8 cellular contexts compared by ENCODE assay signal in the genomic region with DNA sequence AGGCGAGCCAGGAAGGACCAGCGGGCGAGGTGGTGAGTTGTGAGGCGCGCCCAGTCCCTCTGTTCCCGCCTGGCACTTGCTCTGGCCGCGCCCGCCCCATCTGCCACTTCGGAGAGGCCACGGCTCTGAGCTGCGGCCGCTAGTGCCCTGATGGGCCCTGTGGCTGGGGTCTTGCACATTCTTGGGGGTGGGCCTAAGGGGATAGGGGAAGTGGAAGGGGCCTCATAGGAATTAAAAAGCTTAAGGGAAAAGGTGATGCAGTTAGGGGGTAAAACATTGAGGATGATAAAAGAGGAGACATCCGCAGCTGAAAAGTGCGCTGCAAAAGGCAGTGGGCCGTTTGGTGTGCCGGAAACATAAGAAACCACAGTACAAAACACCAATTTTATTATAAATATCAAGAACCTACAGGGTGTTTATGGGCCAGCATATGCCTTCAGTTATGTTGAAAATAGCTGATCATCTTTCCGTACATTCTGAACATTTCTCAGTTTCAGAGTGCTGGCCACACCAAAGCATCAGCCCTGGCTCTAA. TPM values are rescaled to one million over a fixed set of nuclear protein-coding genes. Genes with fewer than 3 reads are reported as not detected.
DNase-seq lines count a peak whose midpoint lies in the region; ATAC-seq, FAIRE-seq and TF ChIP-seq lines count a peak whose summit lies in the region.

No MANE protein-coding gene starts in this region.

- BruUV-seq in OCI-LY7 (replicated peaks; lab: Mats Ljungman, UMichigan) = TSS peak; percentile 88
- BruUV-seq in endothelial cell of umbilical vein (replicated peaks; lab: Mats Ljungman, UMichigan) = no TSS peak

- H4K20me1 ChIP-seq in OCI-LY7 (ENCODE audit: insufficient read depth, low read length) (no peaks in the 10 kb centered on the region), endothelial cell of umbilical vein (replicated peaks; ENCODE audit: control insufficient read depth, extremely low read depth, insufficient read depth, low read length) (no peaks in the 10 kb centered on the region)

- CTCF ChIA-PET in OCI-LY7 (lab: Charles Lee; ENCODE audit: unreplicated experiment) (interaction anchor here (0.6 to 1.9 kb wide), 4 partner anchors 9 to 103 kb away, joined by 4 to 6 read pairs (median 6); partner anchors contain the start of genes PSMB9 and TAP1), endothelial cell of umbilical vein (lab: Charles Lee) (interaction anchor here (1.4 to 11.0 kb wide), 4 partner anchors 9 to 144 kb away, joined by 3 to 397 read pairs (median 14); partner anchors contain the start of genes PSMB9 and TAP1)

- TF ChIP-seq CTCF in OCI-LY7 (conservative IDR thresholded peaks at IDR 0.05; ENCODE audit: low read length) = no peak
- no peak for TF ChIP-seq CTCF in endothelial cell of umbilical vein (IDR thresholded peaks at IDR 0.05; ENCODE audit: extremely low read depth in 1 of 2, insufficient read depth in 1 of 2, low read depth in 1 of 2, low read length in 2 of 2)
- TF ChIP-seq CTCF in progenitor cell of endocrine pancreas (IDR thresholded peaks at IDR 0.05; ENCODE audit: unreplicated experiment) = no peak

- H3K9ac ChIP-seq in endothelial cell of umbilical vein (replicated peaks; ENCODE audit: extremely low read depth, insufficient read depth, low read length) = no peak overlapping the region

- H3K9me3 ChIP-seq in OCI-LY7 (ENCODE audit: low read length) (no peaks in the 10 kb centered on the region), endothelial cell of umbilical vein (replicated peaks; ENCODE audit: control insufficient read depth, insufficient read depth, low read length) (no peaks in the 10 kb centered on the region)

- H3K4me3 ChIP-seq in OCI-LY7 (ENCODE audit: low read depth, low read length, poor library complexity, severe bottlenecking) = peak overlapping the region; percentile 77
- no peak overlapping the region for H3K4me3 ChIP-seq in endothelial cell of umbilical vein (replicated peaks in 1 of 3; ENCODE audit: insufficient read depth in 1 of 3, low read depth in 1 of 3, low read length in 3 of 3)

- intact Hi-C loops in OCI-LY7 (cut with micrococcal nuclease; ENCODE audit: unreplicated experiment) = loop anchor here (1.0 to 5.0 kb wide), 5 partner anchors 9 to 127 kb away; partner anchors contain the start of genes HLA-DOB and PSMB9
- intact Hi-C loops in endothelial cell of umbilical vein (cut with micrococcal nuclease) = loop anchor here (1.0 to 5.0 kb wide), 2 partner anchors 8 to 127 kb away; partner anchors contain the start of gene TAP1

- H3K9me3 Mint-ChIP-seq in progenitor cell of endocrine pancreas (ENCODE audit: low read depth) = no peaks in the 10 kb centered on the region

- no peak for DNase-seq in OCI-LY7 (ENCODE audit: low spot score)
- DNase-seq in endothelial cell of umbilical vein (ENCODE audit: low read depth, low spot score) = no peak
- DNase-seq in progenitor cell of endocrine pancreas (ENCODE audit: low spot score, unreplicated experiment) = no peak
- DNase-seq in occipital lobe (lab: John Stamatoyannopoulos, UW) = no peak
- DNase-seq in SHP77 (lab: John Stamatoyannopoulos, UW) = no peak

- H2AFZ ChIP-seq in OCI-LY7 (ENCODE audit: low read length) = no peak overlapping the region
- H2AFZ ChIP-seq in endothelial cell of umbilical vein (ENCODE audit: low read depth, low read length) = peak overlapping the region; percentile 11

- POLR2A ChIA-PET in OCI-LY7 (lab: Charles Lee) = interaction anchor here (0.6 to 3.7 kb wide), 13 partner anchors 12 to 315 kb away, joined by 3 to 88 read pairs (median 4); partner anchors contain the start of genes HLA-DPA1, HLA-DRB5, PSMB9 and TAP1
- POLR2A ChIA-PET in endothelial cell of umbilical vein (lab: Charles Lee) = interaction anchor here (1.2 kb wide), 1 partner anchor 127 kb away, joined by 4 read pairs; no protein-coding TSS in a partner anchor

- H3K27me3 Mint-ChIP-seq in progenitor cell of endocrine pancreas = peaks cover 94% of the 10 kb centered on the region

- peaks cover 78% of the 10 kb centered on the region for H3K36me3 ChIP-seq in OCI-LY7 (ENCODE audit: insufficient read depth, low read length)
- H3K36me3 ChIP-seq in endothelial cell of umbilical vein (ENCODE audit: control insufficient read depth in 2 of 2, extremely low read depth in 1 of 2, insufficient read depth in 2 of 2, low read length in 2 of 2) = no peaks in the 10 kb centered on the region

- H3K27ac ChIP-seq in OCI-LY7 (ENCODE audit: low read depth, low read length, poor library complexity, severe bottlenecking) = peak overlapping the region; percentile 88
- no peak overlapping the region for H3K27ac ChIP-seq in endothelial cell of umbilical vein (ENCODE audit: insufficient read depth, low read depth, low read length)

- H3K27ac Mint-ChIP-seq in progenitor cell of endocrine pancreas = peak overlapping the region; percentile 73

- H3K27me3 ChIP-seq in endothelial cell of umbilical vein (ENCODE audit: control insufficient read depth in 2 of 2, insufficient read depth in 2 of 2, low read length in 2 of 2) = no peaks in the 10 kb centered on the region

- H3K9me2 ChIP-seq in OCI-LY7 (ENCODE audit: insufficient read depth, low read length) = no peaks in the 10 kb centered on the region

- peak overlapping the region; percentile 79 for H3K4me3 Mint-ChIP-seq in progenitor cell of endocrine pancreas (ENCODE audit: low read depth)

- H3K4me2 ChIP-seq in OCI-LY7 (ENCODE audit: low read length) (peak overlapping the region; percentile 90), endothelial cell of umbilical vein (ENCODE audit: insufficient read depth, low read length) (peak overlapping the region; percentile 73)

- no peak for ATAC-seq in GM21381 (IDR thresholded peaks at IDR 0.05; ENCODE audit: unreplicated experiment)
- no peak for ATAC-seq in GM18519 (IDR thresholded peaks at IDR 0.05; ENCODE audit: low FRiP score, unreplicated experiment)

- peaks cover 8% of the 10 kb centered on the region for H3K4me1 Mint-ChIP-seq in progenitor cell of endocrine pancreas (ENCODE audit: low read depth)

- dilution Hi-C loops in endothelial cell of umbilical vein (cut with MboI; ENCODE audit: extremely low pct_ligation_motif_present, low sequenced_read_pairs) = no loop called here

- H3K79me2 ChIP-seq in OCI-LY7 (ENCODE audit: insufficient read depth, low read depth, low read length) (peaks cover 42% of the 10 kb centered on the region), endothelial cell of umbilical vein (ENCODE audit: control insufficient read depth, insufficient read depth, low read length) (no peaks in the 10 kb centered on the region)

- no peaks in the 10 kb centered on the region for H3K9me1 ChIP-seq in endothelial cell of umbilical vein (replicated peaks; ENCODE audit: control insufficient read depth, extremely low read depth, insufficient read depth, low read length)

- no peak for FAIRE-seq in endothelial cell of umbilical vein (lab: Jason Lieb, UNC)

- TF ChIP-seq POLR2A in GM10847 (IDR thresholded peaks at IDR 0.05; ENCODE audit: extremely low read depth, insufficient read length) (peak; percentile 91), endothelial cell of umbilical vein (IDR thresholded peaks at IDR 0.05; ENCODE audit: low read depth, low read length) (no peak)

- peaks cover 55% of the 10 kb centered on the region for H3K4me1 ChIP-seq in OCI-LY7 (ENCODE audit: insufficient read depth, low read length, poor library complexity, severe bottlenecking)
- peaks cover 5% of the 10 kb centered on the region for H3K4me1 ChIP-seq in endothelial cell of umbilical vein (ENCODE audit: control insufficient read depth, extremely low read depth, insufficient read depth, low read length)

- H3K36me3 Mint-ChIP-seq in progenitor cell of endocrine pancreas (ENCODE audit: insufficient read depth) = no peaks in the 10 kb centered on the region

RNA-seq across cellular contexts. Expression of gene PSMB8, which starts 1.1 kb away (rescaled TPM):
- 142 and 164 TPM in 2 replicates for total RNA-seq in OCI-LY7 (2014; rRNA removed; shearing (Covaris generic))
- total RNA-seq in OCI-LY7 (2022) (194 and 216 TPM in 2 replicates), endothelial cell of umbilical vein (25.7 and 40.1 TPM in 2 replicates), progenitor cell of endocrine pancreas (0.29 TPM in 1 of 2 replicates, not detected in the other), occipital lobe (5.3 TPM)
- 41.3 and 49.4 TPM in 2 replicates for polyA plus RNA-seq in endothelial cell of umbilical vein
- 37.0 and 39.6 TPM in 2 replicates for polyA plus RNA-seq in endothelial cell of umbilical vein (2011; cell fraction: cytosol; rRNA removed)
- 20.6 and 22.3 TPM in 2 replicates for polyA plus RNA-seq in endothelial cell of umbilical vein (2011; cell fraction: nucleus; rRNA removed)
- polyA plus RNA-seq in endothelial cell of umbilical vein (2012) = 36.6 and 45.7 TPM in 2 replicates
- 17.2 and 20.8 TPM in 2 replicates for polyA minus RNA-seq in endothelial cell of umbilical vein
- 32.6 TPM for polyA minus RNA-seq in endothelial cell of umbilical vein (2011; cell fraction: cytosol; rRNA and poly(A)+ RNA removed)
- 2.9 and 3.8 TPM in 2 replicates for polyA minus RNA-seq in endothelial cell of umbilical vein (2011; cell fraction: nucleus; rRNA and poly(A)+ RNA removed)

RNA-seq across cellular contexts. Expression of gene TAP2, which starts 6.4 kb away (rescaled TPM):
- total RNA-seq in OCI-LY7 (2014; rRNA removed; shearing (Covaris generic)) = 90.9 and 96.4 TPM in 2 replicates
- 108 and 132 TPM in 2 replicates for total RNA-seq in OCI-LY7 (2022)
- 49.7 and 57.8 TPM in 2 replicates for total RNA-seq in endothelial cell of umbilical vein
- 14.1 and 18.4 TPM in 2 replicates for polyA plus RNA-seq in endothelial cell of umbilical vein
- 14.8 and 16.1 TPM in 2 replicates for polyA plus RNA-seq in endothelial cell of umbilical vein (2011; cell fraction: cytosol; rRNA removed)
- 36.5 and 42.1 TPM in 2 replicates for polyA plus RNA-seq in endothelial cell of umbilical vein (2011; cell fraction: nucleus; rRNA removed)
- 25.4 and 27.9 TPM in 2 replicates for polyA plus RNA-seq in endothelial cell of umbilical vein (2012)
- 40.5 and 59.8 TPM in 2 replicates for polyA minus RNA-seq in endothelial cell of umbilical vein
- polyA minus RNA-seq in endothelial cell of umbilical vein (2011; cell fraction: cytosol; rRNA and poly(A)+ RNA removed) = 30.3 TPM
- polyA minus RNA-seq in endothelial cell of umbilical vein (2011; cell fraction: nucleus; rRNA and poly(A)+ RNA removed) = 18.7 and 22.6 TPM in 2 replicates
- total RNA-seq in progenitor cell of endocrine pancreas = 2.0 and 5.1 TPM in 2 replicates
- total RNA-seq in occipital lobe = 3.9 TPM

RNA-seq across cellular contexts. Expression of gene TAP1, which starts 8.6 kb away (rescaled TPM):
- 62.1 and 85.9 TPM in 2 replicates for total RNA-seq in OCI-LY7 (2014; rRNA removed; shearing (Covaris generic))
- total RNA-seq in OCI-LY7 (2022) (66.3 and 75.0 TPM in 2 replicates), endothelial cell of umbilical vein (18.8 and 25.9 TPM in 2 replicates), progenitor cell of endocrine pancreas (0.50 and 1.1 TPM in 2 replicates), occipital lobe (7.5 TPM)
- 15.6 and 17.2 TPM in 2 replicates for polyA plus RNA-seq in endothelial cell of umbilical vein
- polyA plus RNA-seq in endothelial cell of umbilical vein (2011; cell fraction: cytosol; rRNA removed) = 14.7 and 16.3 TPM in 2 replicates
- 13.8 TPM in 2 replicates for polyA plus RNA-seq in endothelial cell of umbilical vein (2011; cell fraction: nucleus; rRNA removed)
- polyA plus RNA-seq in endothelial cell of umbilical vein (2012) = 31.2 and 34.9 TPM in 2 replicates
- polyA minus RNA-seq in endothelial cell of umbilical vein = 21.4 and 23.8 TPM in 2 replicates
- 36.5 TPM for polyA minus RNA-seq in endothelial cell of umbilical vein (2011; cell fraction: cytosol; rRNA and poly(A)+ RNA removed)
- polyA minus RNA-seq in endothelial cell of umbilical vein (2011; cell fraction: nucleus; rRNA and poly(A)+ RNA removed) = 3.1 and 4.5 TPM in 2 replicates

RNA-seq across cellular contexts. Expression of gene PSMB9, which starts 9.1 kb away (rescaled TPM):
- 149 and 158 TPM in 2 replicates for total RNA-seq in OCI-LY7 (2014; rRNA removed; shearing (Covaris generic))
- total RNA-seq in OCI-LY7 (2022) (193 and 207 TPM in 2 replicates), endothelial cell of umbilical vein (2.7 and 6.3 TPM in 2 replicates), progenitor cell of endocrine pancreas (not detected in 2 replicates), occipital lobe (5.8 TPM)
- polyA plus RNA-seq in endothelial cell of umbilical vein = 6.3 and 6.4 TPM in 2 replicates
- polyA plus RNA-seq in endothelial cell of umbilical vein (2011; cell fraction: cytosol; rRNA removed) = 4.5 and 5.0 TPM in 2 replicates
- 1.0 and 1.7 TPM in 2 replicates for polyA plus RNA-seq in endothelial cell of umbilical vein (2011; cell fraction: nucleus; rRNA removed)
- polyA plus RNA-seq in endothelial cell of umbilical vein (2012) = 5.1 and 8.4 TPM in 2 replicates
- polyA minus RNA-seq in endothelial cell of umbilical vein = 2.1 and 4.6 TPM in 2 replicates
- polyA minus RNA-seq in endothelial cell of umbilical vein (2011; cell fraction: cytosol; rRNA and poly(A)+ RNA removed) = 11.1 TPM
- not detected in 2 replicates for polyA minus RNA-seq in endothelial cell of umbilical vein (2011; cell fraction: nucleus; rRNA and poly(A)+ RNA removed)

RNA-seq across cellular contexts. Expression of gene HLA-DOB, which starts 28.1 kb away (rescaled TPM):
- 46.5 and 48.1 TPM in 2 replicates for total RNA-seq in OCI-LY7 (2014; rRNA removed; shearing (Covaris generic))
- 57.1 and 69.3 TPM in 2 replicates for total RNA-seq in OCI-LY7 (2022)
- total RNA-seq in endothelial cell of umbilical vein = 0.44 and 0.46 TPM in 2 replicates
- polyA plus RNA-seq in endothelial cell of umbilical vein = 0.10 and 0.54 TPM in 2 replicates
- 0.08 TPM in 1 of 2 replicates, not detected in the other for polyA plus RNA-seq in endothelial cell of umbilical vein (2011; cell fraction: cytosol; rRNA removed)
- polyA plus RNA-seq in endothelial cell of umbilical vein (2011; cell fraction: nucleus; rRNA removed) = 3.1 TPM in 2 replicates
- 0.26 and 0.28 TPM in 2 replicates for polyA plus RNA-seq in endothelial cell of umbilical vein (2012)
- 0.36 and 0.70 TPM in 2 replicates for polyA minus RNA-seq in endothelial cell of umbilical vein
- polyA minus RNA-seq in endothelial cell of umbilical vein (2011; cell fraction: cytosol; rRNA and poly(A)+ RNA removed) = not detected
- polyA minus RNA-seq in endothelial cell of umbilical vein (2011; cell fraction: nucleus; rRNA and poly(A)+ RNA removed) = 0.48 and 0.63 TPM in 2 replicates
- total RNA-seq in progenitor cell of endocrine pancreas = not detected in 2 replicates
- total RNA-seq in occipital lobe = not detected
